In genomic region chr3:12775970-12776369, GRCh38 we compare ENCODE assay signal across 6 cellular contexts. TPM values are rescaled to one million over a fixed set of nuclear protein-coding genes. Genes with fewer than 3 reads are reported as not detected.
"Had no signal": no experiment of that assay in that cellular context is flagged by ENCODE, and none has a peak within 500 bp of the region (broad histone marks: within the 10 kb centered on the region; RNA-seq: fewer than 3 reads in every experiment).

No MANE protein-coding gene starts in this region.

RNA-seq across cellular contexts. Expression of gene TMEM40, which starts 16.9 kb away (rescaled TPM):
- total RNA-seq: OCI-LY7, Peyer's patch, RPMI7951, SJSA1, SK-MEL-5, T-cell had no signal
